1 cellular context compared by ENCODE assay signal in the genomic region with DNA sequence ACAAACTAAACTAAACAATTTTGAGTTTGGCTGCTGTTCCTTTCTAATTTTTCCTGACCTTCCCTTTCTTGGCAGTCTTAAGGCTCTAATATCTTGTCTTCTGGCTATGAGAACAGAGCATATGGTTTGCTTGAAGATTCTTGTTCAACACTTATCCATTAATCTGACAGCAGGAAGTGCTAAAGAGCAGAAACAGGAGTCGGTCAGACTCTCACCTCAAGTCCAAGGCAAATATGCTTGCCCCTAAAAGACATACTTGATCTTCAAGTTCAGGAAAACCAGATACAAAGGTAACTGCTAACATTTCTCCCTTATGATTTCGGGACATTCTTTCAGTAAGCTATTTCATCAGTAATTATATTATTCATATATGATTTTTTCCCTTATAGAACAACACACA.
TF ChIP-seq lines count a peak whose summit lies in the region.

No MANE protein-coding gene starts in this region.

TF ChIP-seq in SK-N-SH treated with all-trans-retinoic acid at 6 μM for 48 hours, 23 proteins besides CTCF, POLR2A, EP300 and RAD21 (continued from another document):
- no peak for TF ChIP-seq POU6F1 (CRISPR knock-in tag; IDR thresholded peaks at IDR 0.05; ENCODE audit: borderline replicate concordance, low read depth)
TF ChIP-seq in SK-N-SH treated with all-trans-retinoic acid at 6 μM for 48 hours: peak in this region for 0.
